Comparison of ENCODE assay signal across 8 cellular contexts in genomic region chr1:59013276-59013927, GRCh38.
DNase-seq lines count a peak whose midpoint lies in the region; ATAC-seq and TF ChIP-seq lines count a peak whose summit lies in the region.

No MANE protein-coding gene starts in this region.

- peak; percentile 75 for DNase-seq in GM04504 (ENCODE audit: low read depth)
- peak; percentile 74 for DNase-seq in H4 (ENCODE audit: low spot score)
- DNase-seq in fibroblast of villous mesenchyme (ENCODE audit: low read depth) = peak; percentile 86
- DNase-seq in naive thymus-derived CD4-positive, alpha-beta T cell = no peak
- DNase-seq in cerebellar nuclear complex (lab: John Stamatoyannopoulos, UW) = no peak
- no peak for DNase-seq in NCI-H524 treated with DMSO at 0.1 percent for 48 hours (lab: John Stamatoyannopoulos, UW)

- peaks cover 7% of the 10 kb centered on the region for H3K4me1 ChIP-seq in OCI-LY1 (ENCODE audit: insufficient read depth, low read length, severe bottlenecking)
- peaks cover 27% of the 10 kb centered on the region for H3K4me1 ChIP-seq in parathyroid adenoma
- H3K4me1 ChIP-seq in naive thymus-derived CD4-positive, alpha-beta T cell (ENCODE audit: control insufficient read depth in 2 of 2, insufficient read depth in 2 of 2, low read length in 2 of 2) = no peaks in the 10 kb centered on the region

- ATAC-seq in naive thymus-derived CD4-positive, alpha-beta T cell = no peak

- no peak overlapping the region for H3K4me3 Mint-ChIP-seq in naive thymus-derived CD4-positive, alpha-beta T cell

- H3F3A ChIP-seq in OCI-LY1 (ENCODE audit: insufficient read depth, low read length) = no peaks in the 10 kb centered on the region

- POLR2A ChIA-PET in naive thymus-derived CD4-positive, alpha-beta T cell (lab: Charles Lee) = no interaction called here

- H2AFZ ChIP-seq in OCI-LY1 (ENCODE audit: low read length) = no peak overlapping the region
- H2AFZ ChIP-seq in parathyroid adenoma = peak overlapping the region; percentile 74

- CTCF ChIA-PET in naive thymus-derived CD4-positive, alpha-beta T cell (lab: Charles Lee) = no interaction called here

- no peak overlapping the region for H3K9ac ChIP-seq in OCI-LY1 (ENCODE audit: low read length)
- H3K9ac ChIP-seq in parathyroid adenoma = no peak overlapping the region

- H3K4me3 ChIP-seq in OCI-LY1 (ENCODE audit: low read depth, low read length, poor library complexity, severe bottlenecking) (no peak overlapping the region), fibroblast of villous mesenchyme (ENCODE audit: low read depth, low read length) (peak overlapping the region; percentile 28), parathyroid adenoma (ENCODE audit: low read depth, low read length) (peak overlapping the region; percentile 34)
- no peak overlapping the region for H3K4me3 ChIP-seq in naive thymus-derived CD4-positive, alpha-beta T cell (ENCODE audit: low read length)

- peak overlapping the region; percentile 24; the same call in 1 of the 2 replicates for H3K4me2 ChIP-seq in OCI-LY1 (ENCODE audit: low read length)
- peak overlapping the region; percentile 38 for H3K4me2 ChIP-seq in parathyroid adenoma (ENCODE audit: low read length)

- H3K79me2 ChIP-seq in OCI-LY1 (ENCODE audit: insufficient read depth, low read length) (no peaks in the 10 kb centered on the region), parathyroid adenoma (no peaks in the 10 kb centered on the region)

- H3K9me2 ChIP-seq in OCI-LY1 (ENCODE audit: low read depth, low read length) = no peaks in the 10 kb centered on the region

- H3K4me1 Mint-ChIP-seq in naive thymus-derived CD4-positive, alpha-beta T cell = peaks cover 0 to 55% (median 2%) of the 10 kb centered on the region in 7 donors

- peaks cover 0 to 6% (median under 1%) of the 10 kb centered on the region in 5 donors for H3K36me3 Mint-ChIP-seq in naive thymus-derived CD4-positive, alpha-beta T cell

- H3K36me3 ChIP-seq in OCI-LY1 (ENCODE audit: insufficient read depth, low read length) (no peaks in the 10 kb centered on the region), parathyroid adenoma (ENCODE audit: control insufficient read depth, insufficient read depth, low read length) (no peaks in the 10 kb centered on the region)
- H3K36me3 ChIP-seq in naive thymus-derived CD4-positive, alpha-beta T cell (ENCODE audit: control insufficient read depth in 2 of 3, insufficient read depth in 3 of 3, low read length in 3 of 3) = no peaks in the 10 kb centered on the region

- TF ChIP-seq CTCF in OCI-LY1 (IDR thresholded peaks at IDR 0.05; ENCODE audit: low read length) = no peak
- no peak for TF ChIP-seq CTCF in fibroblast of villous mesenchyme (IDR thresholded peaks at IDR 0.05; ENCODE audit: insufficient read depth, low read depth, low read length)
- no peak for TF ChIP-seq CTCF in parathyroid adenoma (IDR thresholded peaks at IDR 0.05)

- H4K20me1 ChIP-seq in OCI-LY1 (ENCODE audit: insufficient read depth, low read length) = no peaks in the 10 kb centered on the region

- H3K27me3 ChIP-seq in OCI-LY1 (ENCODE audit: insufficient read depth, low read length) = no peaks in the 10 kb centered on the region
- H3K27me3 ChIP-seq in parathyroid adenoma (ENCODE audit: control insufficient read depth, insufficient read depth, low read length) = no peaks in the 10 kb centered on the region
- H3K27me3 ChIP-seq in naive thymus-derived CD4-positive, alpha-beta T cell (ENCODE audit: control insufficient read depth in 2 of 2, insufficient read depth in 2 of 2, low read length in 2 of 2) = no peaks in the 10 kb centered on the region

- H3K9me3 ChIP-seq in OCI-LY1 (ENCODE audit: low read length) (no peaks in the 10 kb centered on the region), parathyroid adenoma (ENCODE audit: control insufficient read depth, low read length) (no peaks in the 10 kb centered on the region)
- no peaks in the 10 kb centered on the region for H3K9me3 ChIP-seq in naive thymus-derived CD4-positive, alpha-beta T cell (ENCODE audit: control insufficient read depth in 2 of 3, low read length in 3 of 3)

- H3K27me3 Mint-ChIP-seq in naive thymus-derived CD4-positive, alpha-beta T cell = peaks cover 0 to 4% (median 0%) of the 10 kb centered on the region in 5 donors

- no peak overlapping the region for H3K27ac ChIP-seq in OCI-LY1 (ENCODE audit: low read depth, low read length, poor library complexity, severe bottlenecking)
- peak overlapping the region; percentile 93 for H3K27ac ChIP-seq in parathyroid adenoma
- H3K27ac ChIP-seq in naive thymus-derived CD4-positive, alpha-beta T cell (ENCODE audit: low read depth, low read length) = no peak overlapping the region

- intact Hi-C loops in naive thymus-derived CD4-positive, alpha-beta T cell (cut with micrococcal nuclease) = no loop called here

- H3K27ac Mint-ChIP-seq in naive thymus-derived CD4-positive, alpha-beta T cell = peak overlapping the region in 1 of 9 donors; percentile 11

- peaks cover 0 to 3% (median 0%) of the 10 kb centered on the region in 11 donors for H3K9me3 Mint-ChIP-seq in naive thymus-derived CD4-positive, alpha-beta T cell

Comparison
In these comparisons a context has a peak if more than half of its experiments do, and no peak if none do; other contexts are left out.
1. DNase-seq: peak in GM04504 (single experiment), H4 (single experiment) and fibroblast of villous mesenchyme (single experiment); none in naive thymus-derived CD4-positive, alpha-beta T cell (0 of 9), cerebellar nuclear complex (0 of 2) and NCI-H524 treated with DMSO at 0.1 percent for 48 hours (single experiment).
2. H3K4me3 ChIP-seq: peak in fibroblast of villous mesenchyme (single experiment) and parathyroid adenoma (single experiment); none in OCI-LY1 (single experiment) and naive thymus-derived CD4-positive, alpha-beta T cell (single experiment).